In the genomic region with DNA sequence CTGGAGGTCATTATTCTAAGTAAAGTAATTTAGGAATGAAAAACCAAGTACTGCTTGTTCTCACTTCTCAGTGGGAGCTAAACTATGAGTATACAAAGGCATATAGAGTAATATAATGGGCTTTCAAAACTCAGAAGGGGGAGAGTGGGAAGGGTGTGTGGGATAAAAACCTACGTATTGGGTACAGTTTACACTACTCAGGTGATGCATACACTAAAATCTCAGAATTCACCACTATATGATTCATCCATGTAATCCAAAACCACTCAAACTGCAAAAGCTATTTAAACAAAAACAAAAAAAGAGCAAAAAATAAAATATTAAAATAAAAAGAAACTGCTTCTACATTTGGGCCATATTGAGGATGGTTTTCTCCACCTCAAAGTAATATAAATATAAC, we compare ENCODE assay signal across 10 cellular contexts.
"Had no signal": no experiment of that assay in that cellular context is flagged by ENCODE, and none has a peak within 500 bp of the region (broad histone marks: within the 10 kb centered on the region; RNA-seq: fewer than 3 reads in every experiment).

No MANE protein-coding gene starts in this region.

- H2AFZ ChIP-seq: GM23248 had no signal

- H3K9ac ChIP-seq: GM23248, KMS-11 had no signal

- H3K4me1 ChIP-seq: HAP-1 had no signal

- H3K36me3 ChIP-seq: HAP-1 had no signal

- H3K36me3 Mint-ChIP-seq: IgD-negative memory B cell had no signal

- H3K4me3 ChIP-seq: GM23248, HAP-1 had no signal

- H3K9me3 ChIP-seq: HAP-1 had no signal

- DNase-seq: GM23248, GOT3, H7, HFFc6, KBM-7 had no signal

- H3K27ac ChIP-seq: GM23248, KMS-11 had no signal

- H3K4me2 ChIP-seq: KMS-11 had no signal

- H3K27me3 Mint-ChIP-seq: IgD-negative memory B cell had no signal

- H3K4me3 Mint-ChIP-seq: HFFc6, IgD-negative memory B cell had no signal

- H3K27ac Mint-ChIP-seq: HFFc6, IgD-negative memory B cell had no signal

- ATAC-seq: HCT116, HepG2 had no signal
